Comparison of ENCODE assay signal across 24 cellular contexts in genomic region chr3:78940128-78940527, GRCh38.
"Had no signal": no experiment of that assay in that cellular context is flagged by ENCODE, and none has a peak within 500 bp of the region (broad histone marks: within the 10 kb centered on the region; RNA-seq: fewer than 3 reads in every experiment).

No MANE protein-coding gene starts in this region.

- H3K9me3 ChIP-seq: ascending aorta, body of pancreas, MG63 had no signal

- H3K27ac ChIP-seq: ascending aorta, body of pancreas had no signal

- DNase-seq: activated CD4-positive, alpha-beta T cell treated with anti-CD3 and anti-CD28 coated beads for 48 hours; activated CD4-positive, alpha-beta T cell treated with anti-CD3 and anti-CD28 coated beads, Interleukin-2, amount 50 U/mL, for 4 hours; activated CD4-positive, CD25-positive, alpha-beta regulatory T cell treated with anti-CD3 and anti-CD28 coated beads, Interleukin-2, amount 50 U/mL, for 72 hours; activated CD8-positive, alpha-beta memory T cell treated with anti-CD3 and anti-CD28 coated beads, Interleukin-2, amount 50 U/mL, for 48 hours; activated CD8-positive, alpha-beta T cell treated with anti-CD3 and anti-CD28 coated beads, Interleukin-2, amount 10 ng/mL, durations not matched to agents 7 days and 5 days; activated naive CD8-positive, alpha-beta T cell treated with anti-CD3 and anti-CD28 coated beads, Interleukin-2, amount 50 U/mL, for 24 hours; activated T-cell treated with anti-CD3 and anti-CD28 coated beads, Interleukin-2, amount 50 U/mL, for 1 hour; amniotic stem cell; body of pancreas; central memory CD4-positive, alpha-beta T cell; MG63; NCI-H1105; NCI-H1436; NCI-H1694 treated with DMSO at 0.1 percent for 48 hours; NCI-H2029 treated with DMSO at 0.1 percent for 48 hours; NCI-H446; NCI-H526; SIG-M5; T-helper 17 cell; T-helper 9 cell had no signal

- H3K4me1 Mint-ChIP-seq: activated naive CD4-positive, alpha-beta T cell treated with anti-CD3 and anti-CD28 coated beads, Interleukin-2, amount 50 U/mL, for 24 hours; activated naive CD8-positive, alpha-beta T cell treated with anti-CD3 and anti-CD28 coated beads, Interleukin-2, amount 50 U/mL, for 24 hours; T-helper 17 cell; WTC11 had no signal

- H3K36me3 ChIP-seq: ascending aorta, MG63 had no signal

- H3K4me3 Mint-ChIP-seq: activated CD8-positive, alpha-beta T cell treated with anti-CD3 and anti-CD28 coated beads, Interleukin-2, amount 10 ng/mL, durations not matched to agents 7 days and 5 days; activated naive CD4-positive, alpha-beta T cell treated with anti-CD3 and anti-CD28 coated beads, Interleukin-2, amount 50 U/mL, for 24 hours; activated naive CD8-positive, alpha-beta T cell treated with anti-CD3 and anti-CD28 coated beads, Interleukin-2, amount 50 U/mL, for 24 hours; T-helper 17 cell; WTC11 had no signal

- H3K4me1 ChIP-seq: ascending aorta, body of pancreas had no signal

- H3K27me3 ChIP-seq: ascending aorta, body of pancreas, MG63 had no signal

- H3K36me3 Mint-ChIP-seq: activated naive CD4-positive, alpha-beta T cell treated with anti-CD3 and anti-CD28 coated beads, Interleukin-2, amount 50 U/mL, for 24 hours had no signal

- H3K27me3 Mint-ChIP-seq: activated naive CD4-positive, alpha-beta T cell treated with anti-CD3 and anti-CD28 coated beads, Interleukin-2, amount 50 U/mL, for 24 hours; activated naive CD8-positive, alpha-beta T cell treated with anti-CD3 and anti-CD28 coated beads, Interleukin-2, amount 50 U/mL, for 24 hours; T-helper 17 cell had no signal

- H3K27ac Mint-ChIP-seq: activated CD8-positive, alpha-beta T cell treated with anti-CD3 and anti-CD28 coated beads, Interleukin-2, amount 10 ng/mL, durations not matched to agents 7 days and 5 days; activated naive CD4-positive, alpha-beta T cell treated with anti-CD3 and anti-CD28 coated beads, Interleukin-2, amount 50 U/mL, for 24 hours; activated naive CD8-positive, alpha-beta T cell treated with anti-CD3 and anti-CD28 coated beads, Interleukin-2, amount 50 U/mL, for 24 hours; T-helper 17 cell; WTC11 had no signal

- FAIRE-seq: bronchial epithelial cell had no signal

- ATAC-seq: activated CD8-positive, alpha-beta T cell treated with anti-CD3 and anti-CD28 coated beads, Interleukin-2, amount 10 ng/mL, durations not matched to agents 7 days and 5 days; activated naive CD8-positive, alpha-beta T cell treated with anti-CD3 and anti-CD28 coated beads, Interleukin-2, amount 50 U/mL, for 24 hours; body of pancreas; T-helper 17 cell; WTC11 had no signal

- H3K4me3 ChIP-seq: ascending aorta, body of pancreas, MG63 had no signal
